Comparison of ENCODE assay signal across 14 cellular contexts in the genomic region with DNA sequence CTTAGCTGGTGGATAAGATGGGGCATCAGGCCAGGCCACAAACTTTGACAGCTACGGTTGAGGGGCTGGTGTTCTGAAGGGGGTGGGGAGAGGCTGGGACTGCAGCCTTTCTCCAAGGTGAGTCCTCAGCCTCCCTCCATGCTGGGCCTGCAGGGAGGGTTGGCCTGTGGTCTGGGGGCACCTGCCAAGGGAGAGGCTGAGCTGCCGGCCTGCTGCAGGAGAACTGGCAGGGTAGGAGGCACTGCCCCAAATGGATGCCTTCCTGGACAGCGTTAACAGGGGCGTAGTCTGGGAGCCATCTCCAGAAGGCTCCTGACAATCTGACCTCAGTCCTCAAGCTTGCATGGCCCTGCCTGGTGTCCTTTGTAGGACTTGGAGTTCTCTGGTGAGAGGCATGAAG.
DNase-seq lines count a peak whose midpoint lies in the region; ATAC-seq and TF ChIP-seq lines count a peak whose summit lies in the region.
"Had no signal": no experiment of that assay in that cellular context is flagged by ENCODE, and none has a peak within 500 bp of the region (broad histone marks: within the 10 kb centered on the region; RNA-seq: fewer than 3 reads in every experiment).

No MANE protein-coding gene starts in this region.

- TF ChIP-seq CTCF in 22Rv1 (IDR thresholded peaks at IDR 0.05), result no peak
- no peak for TF ChIP-seq CTCF in RWPE2 (IDR thresholded peaks at IDR 0.05; ENCODE audit: poor library complexity, severe bottlenecking)
- TF ChIP-seq CTCF in parathyroid adenoma (IDR thresholded peaks at IDR 0.05), result no peak

- peak; percentile 5 for DNase-seq in AG20443 (ENCODE audit: low spot score)
- peak; percentile 55 for DNase-seq in RWPE2 (ENCODE audit: low spot score)
- no peak for DNase-seq in amniotic stem cell (lab: John Stamatoyannopoulos, UW)
- no peak for DNase-seq in NCI-H187 treated with DMSO at 0.1 percent for 48 hours (lab: John Stamatoyannopoulos, UW)
- DNase-seq: CD4-positive, alpha-beta memory T cell; DMS153; DMS79; GDM1; H9 had no signal

- H3K9me3 ChIP-seq in RWPE2 (ENCODE audit: severe bottlenecking), result no peaks in the 10 kb centered on the region
- H3K9me3 ChIP-seq in parathyroid adenoma (ENCODE audit: control insufficient read depth, low read length), result no peaks in the 10 kb centered on the region
- H3K9me3 ChIP-seq: A549, BLaER1 had no signal

- no peak overlapping the region for H3K4me3 ChIP-seq in RWPE2 (ENCODE audit: severe bottlenecking)
- no peak overlapping the region for H3K4me3 ChIP-seq in parathyroid adenoma (ENCODE audit: low read depth, low read length)
- H3K4me3 ChIP-seq: A549, BLaER1 had no signal

- no peak overlapping the region for H2AFZ ChIP-seq in parathyroid adenoma

- H3K27ac ChIP-seq in 22Rv1 (0 out of 2 replicates have a peak overlapping the region, but pooled peaks have one; percentile 73), RWPE2 (ENCODE audit: poor library complexity, severe bottlenecking) (peak overlapping the region; percentile 92), parathyroid adenoma (peak overlapping the region; percentile 86)
- H3K27ac ChIP-seq: A549, BLaER1 had no signal

- no peak for ATAC-seq in RWPE2 (ENCODE audit: low read depth)
- ATAC-seq: A549, HepG2 had no signal

- no peak overlapping the region for H3K9ac ChIP-seq in parathyroid adenoma
- H3K9ac ChIP-seq: BLaER1 had no signal

- H3K79me2 ChIP-seq in parathyroid adenoma, result no peaks in the 10 kb centered on the region

- H3K36me3 ChIP-seq in RWPE2 (ENCODE audit: low read depth), result peaks cover 30% of the 10 kb centered on the region
- no peaks in the 10 kb centered on the region for H3K36me3 ChIP-seq in parathyroid adenoma (ENCODE audit: control insufficient read depth, insufficient read depth, low read length)

- H3K4me2 ChIP-seq in parathyroid adenoma (ENCODE audit: low read length), result no peak overlapping the region
- H3K4me2 ChIP-seq: A549, BLaER1 had no signal

- H3K27me3 ChIP-seq in RWPE2 (ENCODE audit: insufficient read depth, poor library complexity, severe bottlenecking) (no peaks in the 10 kb centered on the region), parathyroid adenoma (ENCODE audit: control insufficient read depth, insufficient read depth, low read length) (no peaks in the 10 kb centered on the region)
- H3K27me3 ChIP-seq: BLaER1 had no signal

- H3K4me1 ChIP-seq in RWPE2 (ENCODE audit: insufficient read depth, poor library complexity, severe bottlenecking), result peaks cover 26% of the 10 kb centered on the region
- H3K4me1 ChIP-seq in parathyroid adenoma, result peaks cover 25% of the 10 kb centered on the region

Comparison
In these comparisons a context has a peak if more than half of its experiments do, and no peak if none do; other contexts are left out.
1. DNase-seq: peak in AG20443 (single experiment) and RWPE2 (single experiment); none in amniotic stem cell (single experiment) and NCI-H187 treated with DMSO at 0.1 percent for 48 hours (single experiment).
2. Peak in every context shown above with its lines, with median percentiles within 50 percentile points of each other: H3K27ac ChIP-seq.